1 cellular context compared by ENCODE assay signal in the genomic region with DNA sequence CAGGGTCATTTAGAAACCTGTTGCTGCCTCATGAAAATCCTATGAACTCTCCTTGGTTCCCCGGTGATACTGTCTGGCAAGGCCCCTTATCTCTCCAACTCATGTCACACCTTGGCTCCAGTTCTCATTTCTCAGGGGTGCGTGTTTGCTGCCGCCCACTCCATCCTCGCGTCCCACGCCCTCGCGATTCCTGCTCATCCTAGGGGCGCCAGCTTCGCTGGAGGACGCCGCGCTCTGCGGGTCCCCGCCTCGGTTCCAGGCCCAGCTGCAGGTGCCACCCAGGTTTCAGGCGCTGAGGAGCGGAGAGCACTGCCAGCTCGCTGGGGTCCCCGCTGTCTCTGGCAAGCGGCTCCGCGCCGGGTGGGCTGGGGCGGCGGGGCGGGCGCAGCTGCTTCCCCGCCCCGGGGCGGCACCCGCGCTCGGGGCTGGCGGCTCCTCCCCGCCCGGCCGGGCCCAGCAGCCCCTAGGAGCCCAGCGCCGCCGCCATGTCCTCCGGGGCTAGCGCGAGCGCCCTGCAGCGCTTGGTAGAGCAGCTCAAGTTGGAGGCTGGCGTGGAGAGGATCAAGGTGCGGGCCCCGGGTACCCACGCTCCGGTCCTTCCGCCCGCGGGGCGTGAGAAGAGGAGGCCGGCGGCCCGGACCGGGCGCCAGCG.
TF ChIP-seq lines count a peak whose summit lies in the region.

A gene (plus strand): TSS at position 456 of the 652 bp plus-strand sequence. CDS start 30 bp downstream, at position 486.

TF ChIP-seq in K562, 482 proteins besides CTCF, POLR2A, EP300 and RAD21 (continued from another document):
- TF ChIP-seq, protein P1, sequence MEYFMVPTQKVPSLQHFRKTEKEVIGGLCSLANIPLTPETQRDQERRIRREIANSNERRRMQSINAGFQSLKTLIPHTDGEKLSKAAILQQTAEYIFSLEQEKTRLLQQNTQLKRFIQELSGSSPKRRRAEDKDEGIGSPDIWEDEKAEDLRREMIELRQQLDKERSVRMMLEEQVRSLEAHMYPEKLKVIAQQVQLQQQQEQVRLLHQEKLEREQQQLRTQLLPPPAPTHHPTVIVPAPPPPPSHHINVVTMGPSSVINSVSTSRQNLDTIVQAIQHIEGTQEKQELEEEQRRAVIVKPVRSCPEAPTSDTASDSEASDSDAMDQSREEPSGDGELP (CRISPR knock-in tag; IDR thresholded peaks at IDR 0.05; ENCODE audit: borderline replicate concordance): peak; percentile 18; the same call in 1 of the 2 replicates
- TF ChIP-seq MCM3 (IDR thresholded peaks at IDR 0.05) (no peak), GATAD2B (IDR thresholded peaks at IDR 0.05; ENCODE audit: borderline replicate concordance) (peak; percentile 61; the same call in 1 of the 2 replicates), RBBP5 (IDR thresholded peaks at IDR 0.05; ENCODE audit: borderline replicate concordance, insufficient read depth, low read length, poor library complexity, severe bottlenecking) (peak; percentile 39), GATA2 (CRISPR knock-in tag; IDR thresholded peaks at IDR 0.05) (peak; percentile 30; the same call in 1 of the 2 replicates), CHD2 (IDR thresholded peaks at IDR 0.05; ENCODE audit: low read depth, low read length) (peak; percentile 63; the same call in 1 of the 2 replicates), L3MBTL2 (IDR thresholded peaks at IDR 0.05) (peak; percentile 85), TBP (optimal IDR thresholded peaks at IDR 0.05; ENCODE audit: low read depth, low read length) (peak; percentile 25)
- TF ChIP-seq, protein P2, sequence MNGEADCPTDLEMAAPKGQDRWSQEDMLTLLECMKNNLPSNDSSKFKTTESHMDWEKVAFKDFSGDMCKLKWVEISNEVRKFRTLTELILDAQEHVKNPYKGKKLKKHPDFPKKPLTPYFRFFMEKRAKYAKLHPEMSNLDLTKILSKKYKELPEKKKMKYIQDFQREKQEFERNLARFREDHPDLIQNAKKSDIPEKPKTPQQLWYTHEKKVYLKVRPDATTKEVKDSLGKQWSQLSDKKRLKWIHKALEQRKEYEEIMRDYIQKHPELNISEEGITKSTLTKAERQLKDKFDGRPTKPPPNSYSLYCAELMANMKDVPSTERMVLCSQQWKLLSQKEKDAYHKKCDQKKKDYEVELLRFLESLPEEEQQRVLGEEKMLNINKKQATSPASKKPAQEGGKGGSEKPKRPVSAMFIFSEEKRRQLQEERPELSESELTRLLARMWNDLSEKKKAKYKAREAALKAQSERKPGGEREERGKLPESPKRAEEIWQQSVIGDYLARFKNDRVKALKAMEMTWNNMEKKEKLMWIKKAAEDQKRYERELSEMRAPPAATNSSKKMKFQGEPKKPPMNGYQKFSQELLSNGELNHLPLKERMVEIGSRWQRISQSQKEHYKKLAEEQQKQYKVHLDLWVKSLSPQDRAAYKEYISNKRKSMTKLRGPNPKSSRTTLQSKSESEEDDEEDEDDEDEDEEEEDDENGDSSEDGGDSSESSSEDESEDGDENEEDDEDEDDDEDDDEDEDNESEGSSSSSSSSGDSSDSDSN (IDR thresholded peaks at IDR 0.05; ENCODE audit: borderline replicate concordance in 1 of 2, low read depth in 2 of 2, low read length in 2 of 2): peak in 1 of 2 experiments; percentile 62; a peak in 1 of 4 replicates
